Comparison of ENCODE assay signal across 26 cellular contexts in the genomic region with DNA sequence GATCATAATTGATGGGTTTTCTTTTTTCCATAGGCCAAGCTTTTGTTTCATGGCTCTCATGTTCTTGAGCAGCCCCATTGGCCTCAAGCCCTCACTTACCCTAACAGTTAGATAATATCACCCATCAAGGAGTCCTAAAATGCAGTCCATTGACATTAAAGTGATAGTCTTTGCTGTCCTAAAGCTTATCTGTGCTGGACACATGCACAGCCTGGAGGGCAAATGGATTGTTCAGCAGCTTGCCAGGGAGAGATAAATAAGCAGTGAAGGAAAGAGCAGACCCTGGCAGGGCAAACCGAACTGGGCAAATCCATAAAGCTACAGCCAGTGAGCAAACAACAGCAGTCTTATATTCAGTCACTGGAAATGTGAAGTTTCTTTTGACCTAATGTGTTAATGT.
"Had no signal": no experiment of that assay in that cellular context is flagged by ENCODE, and none has a peak within 500 bp of the region (broad histone marks: within the 10 kb centered on the region; RNA-seq: fewer than 3 reads in every experiment).

No MANE protein-coding gene starts in this region.

- H3K4me3 ChIP-seq: Peyer's patch, SJCRH30 had no signal

- H3K4me1 ChIP-seq: Peyer's patch had no signal

- H3K9ac ChIP-seq: KMS-11 had no signal

- H3K36me3 Mint-ChIP-seq: activated CD8-positive, alpha-beta memory T cell treated with anti-CD3 and anti-CD28 coated beads, Interleukin-2, amount 10 ng/mL, durations not matched to agents 7 days and 5 days; activated naive CD8-positive, alpha-beta T cell; brain; WTC11 had no signal

- H3K27ac ChIP-seq: KMS-11, Peyer's patch, RWPE1, SJCRH30 had no signal

- H3K36me3 ChIP-seq: Peyer's patch, SJCRH30 had no signal

- H3K27ac Mint-ChIP-seq: activated CD8-positive, alpha-beta memory T cell treated with anti-CD3 and anti-CD28 coated beads, Interleukin-2, amount 10 ng/mL, durations not matched to agents 7 days and 5 days; activated naive CD8-positive, alpha-beta T cell; activated T-cell treated with anti-CD3 and anti-CD28 coated beads, Interleukin-2, amount 50 U/mL, for 24 hours; brain; T-helper 17 cell; WTC11 had no signal

- H3K27me3 Mint-ChIP-seq: activated CD8-positive, alpha-beta memory T cell treated with anti-CD3 and anti-CD28 coated beads, Interleukin-2, amount 10 ng/mL, durations not matched to agents 7 days and 5 days; activated naive CD8-positive, alpha-beta T cell; activated T-cell treated with anti-CD3 and anti-CD28 coated beads, Interleukin-2, amount 50 U/mL, for 24 hours; central memory CD8-positive, alpha-beta T cell; T-helper 17 cell had no signal

- H3K4me2 ChIP-seq: KMS-11 had no signal

- DNase-seq: activated CD4-positive, alpha-beta T cell treated with anti-CD3 and anti-CD28 coated beads for 48 hours; activated CD4-positive, alpha-beta T cell treated with anti-CD3 and anti-CD28 coated beads, Interleukin-2, amount 50 U/mL, for 4 hours; activated CD4-positive, CD25-positive, alpha-beta regulatory T cell treated with anti-CD3 and anti-CD28 coated beads, Interleukin-2, amount 50 U/mL, for 72 hours; activated CD8-positive, alpha-beta memory T cell treated with anti-CD3 and anti-CD28 coated beads, Interleukin-2, amount 10 ng/mL, durations not matched to agents 7 days and 5 days; activated effector memory CD4-positive, alpha-beta T cell treated with anti-CD3 and anti-CD28 coated beads, Interleukin-2, amount 50 U/mL, for 16 hours; activated naive CD4-positive, alpha-beta T cell treated with Interleukin-2 at 50 U/mL for 16 hours; activated T-cell treated with anti-CD3 and anti-CD28 coated beads, Interleukin-2, amount 50 U/mL, for 24 hours; amygdala; NCI-H1092; NCI-H1417; NCI-H2029; NCI-H2107; NCI-H226; NCI-H526; NCI-H82; Peyer's patch; Right ventricle myocardium superior; SJCRH30; T-helper 17 cell; T-helper 9 cell had no signal

- ATAC-seq: activated CD8-positive, alpha-beta memory T cell treated with anti-CD3 and anti-CD28 coated beads, Interleukin-2, amount 10 ng/mL, durations not matched to agents 7 days and 5 days; T-helper 17 cell; WTC11 had no signal

- H3K9me3 ChIP-seq: Peyer's patch had no signal

- H3K9me3 Mint-ChIP-seq: activated T-cell treated with anti-CD3 and anti-CD28 coated beads, Interleukin-2, amount 50 U/mL, for 24 hours; WTC11 had no signal

- H3K27me3 ChIP-seq: Peyer's patch, SJCRH30 had no signal

- H3K4me3 Mint-ChIP-seq: activated CD8-positive, alpha-beta memory T cell treated with anti-CD3 and anti-CD28 coated beads, Interleukin-2, amount 10 ng/mL, durations not matched to agents 7 days and 5 days; activated naive CD8-positive, alpha-beta T cell; activated T-cell treated with anti-CD3 and anti-CD28 coated beads, Interleukin-2, amount 50 U/mL, for 24 hours; brain; central memory CD8-positive, alpha-beta T cell; T-helper 17 cell; WTC11 had no signal

- H3K4me1 Mint-ChIP-seq: activated CD8-positive, alpha-beta memory T cell treated with anti-CD3 and anti-CD28 coated beads, Interleukin-2, amount 10 ng/mL, durations not matched to agents 7 days and 5 days; central memory CD8-positive, alpha-beta T cell; T-helper 17 cell; WTC11 had no signal
